In the genomic region with DNA sequence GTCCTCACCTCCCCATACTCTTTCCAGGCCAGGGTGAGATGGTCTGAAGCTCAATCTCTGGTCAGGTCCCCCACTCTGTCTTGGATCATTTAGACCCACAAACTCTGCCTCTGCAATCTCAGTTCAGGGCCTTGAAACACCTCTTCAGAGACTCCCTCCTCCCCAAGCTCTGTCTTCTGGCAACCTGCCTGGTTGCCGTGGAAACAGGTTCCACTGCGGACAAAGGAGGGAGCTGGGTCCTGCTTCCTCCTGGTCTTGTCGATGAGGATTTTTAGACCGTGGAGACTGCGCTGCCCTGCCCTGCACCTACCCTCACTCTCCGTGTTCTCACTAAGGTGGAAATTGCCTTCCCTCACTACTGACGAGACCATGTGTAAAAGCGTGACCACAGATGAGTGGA, we compare ENCODE assay signal across 2 cellular contexts.
TF ChIP-seq lines count a peak whose summit lies in the region.

A gene with protein sequence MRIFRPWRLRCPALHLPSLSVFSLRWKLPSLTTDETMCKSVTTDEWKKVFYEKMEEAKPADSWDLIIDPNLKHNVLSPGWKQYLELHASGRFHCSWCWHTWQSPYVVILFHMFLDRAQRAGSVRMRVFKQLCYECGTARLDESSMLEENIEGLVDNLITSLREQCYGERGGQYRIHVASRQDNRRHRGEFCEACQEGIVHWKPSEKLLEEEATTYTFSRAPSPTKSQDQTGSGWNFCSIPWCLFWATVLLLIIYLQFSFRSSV (plus strand): TSS at position 232 of the 400 bp plus-strand sequence. CDS start 30 bp downstream, at position 262.

TF ChIP-seq in GM23338, 12 proteins besides CTCF, POLR2A, EP300 and RAD21 (continued from another document and continues in another):
- TF ChIP-seq, protein P1, sequence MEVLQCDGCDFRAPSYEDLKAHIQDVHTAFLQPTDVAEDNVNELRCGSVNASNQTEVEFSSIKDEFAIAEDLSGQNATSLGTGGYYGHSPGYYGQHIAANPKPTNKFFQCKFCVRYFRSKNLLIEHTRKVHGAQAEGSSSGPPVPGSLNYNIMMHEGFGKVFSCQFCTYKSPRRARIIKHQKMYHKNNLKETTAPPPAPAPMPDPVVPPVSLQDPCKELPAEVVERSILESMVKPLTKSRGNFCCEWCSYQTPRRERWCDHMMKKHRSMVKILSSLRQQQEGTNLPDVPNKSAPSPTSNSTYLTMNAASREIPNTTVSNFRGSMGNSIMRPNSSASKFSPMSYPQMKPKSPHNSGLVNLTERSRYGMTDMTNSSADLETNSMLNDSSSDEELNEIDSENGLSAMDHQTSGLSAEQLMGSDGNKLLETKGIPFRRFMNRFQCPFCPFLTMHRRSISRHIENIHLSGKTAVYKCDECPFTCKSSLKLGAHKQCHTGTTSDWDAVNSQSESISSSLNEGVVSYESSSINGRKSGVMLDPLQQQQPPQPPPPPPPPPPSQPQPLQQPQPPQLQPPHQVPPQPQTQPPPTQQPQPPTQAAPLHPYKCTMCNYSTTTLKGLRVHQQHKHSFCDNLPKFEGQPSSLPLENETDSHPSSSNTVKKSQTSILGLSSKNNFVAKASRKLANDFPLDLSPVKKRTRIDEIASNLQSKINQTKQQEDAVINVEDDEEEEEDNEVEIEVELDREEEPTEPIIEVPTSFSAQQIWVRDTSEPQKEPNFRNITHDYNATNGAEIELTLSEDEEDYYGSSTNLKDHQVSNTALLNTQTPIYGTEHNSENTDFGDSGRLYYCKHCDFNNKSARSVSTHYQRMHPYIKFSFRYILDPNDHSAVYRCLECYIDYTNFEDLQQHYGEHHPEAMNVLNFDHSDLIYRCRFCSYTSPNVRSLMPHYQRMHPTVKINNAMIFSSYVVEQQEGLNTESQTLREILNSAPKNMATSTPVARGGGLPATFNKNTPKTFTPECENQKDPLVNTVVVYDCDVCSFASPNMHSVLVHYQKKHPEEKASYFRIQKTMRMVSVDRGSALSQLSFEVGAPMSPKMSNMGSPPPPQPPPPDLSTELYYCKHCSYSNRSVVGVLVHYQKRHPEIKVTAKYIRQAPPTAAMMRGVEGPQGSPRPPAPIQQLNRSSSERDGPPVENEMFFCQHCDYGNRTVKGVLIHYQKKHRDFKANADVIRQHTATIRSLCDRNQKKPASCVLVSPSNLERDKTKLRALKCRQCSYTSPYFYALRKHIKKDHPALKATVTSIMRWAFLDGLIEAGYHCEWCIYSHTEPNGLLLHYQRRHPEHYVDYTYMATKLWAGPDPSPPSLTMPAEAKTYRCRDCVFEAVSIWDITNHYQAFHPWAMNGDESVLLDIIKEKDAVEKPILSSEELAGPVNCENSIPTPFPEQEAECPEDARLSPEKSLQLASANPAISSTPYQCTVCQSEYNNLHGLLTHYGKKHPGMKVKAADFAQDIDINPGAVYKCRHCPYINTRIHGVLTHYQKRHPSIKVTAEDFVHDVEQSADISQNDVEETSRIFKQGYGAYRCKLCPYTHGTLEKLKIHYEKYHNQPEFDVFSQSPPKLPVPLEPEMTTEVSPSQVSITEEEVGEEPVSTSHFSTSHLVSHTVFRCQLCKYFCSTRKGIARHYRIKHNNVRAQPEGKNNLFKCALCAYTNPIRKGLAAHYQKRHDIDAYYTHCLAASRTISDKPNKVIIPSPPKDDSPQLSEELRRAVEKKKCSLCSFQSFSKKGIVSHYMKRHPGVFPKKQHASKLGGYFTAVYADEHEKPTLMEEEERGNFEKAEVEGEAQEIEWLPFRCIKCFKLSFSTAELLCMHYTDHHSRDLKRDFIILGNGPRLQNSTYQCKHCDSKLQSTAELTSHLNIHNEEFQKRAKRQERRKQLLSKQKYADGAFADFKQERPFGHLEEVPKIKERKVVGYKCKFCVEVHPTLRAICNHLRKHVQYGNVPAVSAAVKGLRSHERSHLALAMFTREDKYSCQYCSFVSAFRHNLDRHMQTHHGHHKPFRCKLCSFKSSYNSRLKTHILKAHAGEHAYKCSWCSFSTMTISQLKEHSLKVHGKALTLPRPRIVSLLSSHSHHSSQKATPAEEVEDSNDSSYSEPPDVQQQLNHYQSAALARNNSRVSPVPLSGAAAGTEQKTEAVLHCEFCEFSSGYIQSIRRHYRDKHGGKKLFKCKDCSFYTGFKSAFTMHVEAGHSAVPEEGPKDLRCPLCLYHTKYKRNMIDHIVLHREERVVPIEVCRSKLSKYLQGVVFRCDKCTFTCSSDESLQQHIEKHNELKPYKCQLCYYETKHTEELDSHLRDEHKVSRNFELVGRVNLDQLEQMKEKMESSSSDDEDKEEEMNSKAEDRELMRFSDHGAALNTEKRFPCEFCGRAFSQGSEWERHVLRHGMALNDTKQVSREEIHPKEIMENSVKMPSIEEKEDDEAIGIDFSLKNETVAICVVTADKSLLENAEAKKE (CRISPR knock-in tag; IDR thresholded peaks at IDR 0.05): no peak
- no peak for TF ChIP-seq ZNF114 (CRISPR knock-in tag; IDR thresholded peaks at IDR 0.05)
- TF ChIP-seq EZH2phosphoT487 (IDR thresholded peaks at IDR 0.05; ENCODE audit: unreplicated experiment): no peak
- TF ChIP-seq CREB1 (CRISPR knock-in tag; IDR thresholded peaks at IDR 0.05; ENCODE audit: low read depth): no peak
- no peak for TF ChIP-seq EZH2 (IDR thresholded peaks at IDR 0.05; ENCODE audit: low read depth, unreplicated experiment)
- no peak for TF ChIP-seq JUNB (IDR thresholded peaks at IDR 0.05; ENCODE audit: unreplicated experiment)
- TF ChIP-seq STAT1 (IDR thresholded peaks at IDR 0.05; ENCODE audit: unreplicated experiment): no peak
- TF ChIP-seq, protein P2, sequence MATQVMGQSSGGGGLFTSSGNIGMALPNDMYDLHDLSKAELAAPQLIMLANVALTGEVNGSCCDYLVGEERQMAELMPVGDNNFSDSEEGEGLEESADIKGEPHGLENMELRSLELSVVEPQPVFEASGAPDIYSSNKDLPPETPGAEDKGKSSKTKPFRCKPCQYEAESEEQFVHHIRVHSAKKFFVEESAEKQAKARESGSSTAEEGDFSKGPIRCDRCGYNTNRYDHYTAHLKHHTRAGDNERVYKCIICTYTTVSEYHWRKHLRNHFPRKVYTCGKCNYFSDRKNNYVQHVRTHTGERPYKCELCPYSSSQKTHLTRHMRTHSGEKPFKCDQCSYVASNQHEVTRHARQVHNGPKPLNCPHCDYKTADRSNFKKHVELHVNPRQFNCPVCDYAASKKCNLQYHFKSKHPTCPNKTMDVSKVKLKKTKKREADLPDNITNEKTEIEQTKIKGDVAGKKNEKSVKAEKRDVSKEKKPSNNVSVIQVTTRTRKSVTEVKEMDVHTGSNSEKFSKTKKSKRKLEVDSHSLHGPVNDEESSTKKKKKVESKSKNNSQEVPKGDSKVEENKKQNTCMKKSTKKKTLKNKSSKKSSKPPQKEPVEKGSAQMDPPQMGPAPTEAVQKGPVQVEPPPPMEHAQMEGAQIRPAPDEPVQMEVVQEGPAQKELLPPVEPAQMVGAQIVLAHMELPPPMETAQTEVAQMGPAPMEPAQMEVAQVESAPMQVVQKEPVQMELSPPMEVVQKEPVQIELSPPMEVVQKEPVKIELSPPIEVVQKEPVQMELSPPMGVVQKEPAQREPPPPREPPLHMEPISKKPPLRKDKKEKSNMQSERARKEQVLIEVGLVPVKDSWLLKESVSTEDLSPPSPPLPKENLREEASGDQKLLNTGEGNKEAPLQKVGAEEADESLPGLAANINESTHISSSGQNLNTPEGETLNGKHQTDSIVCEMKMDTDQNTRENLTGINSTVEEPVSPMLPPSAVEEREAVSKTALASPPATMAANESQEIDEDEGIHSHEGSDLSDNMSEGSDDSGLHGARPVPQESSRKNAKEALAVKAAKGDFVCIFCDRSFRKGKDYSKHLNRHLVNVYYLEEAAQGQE (IDR thresholded peaks at IDR 0.05; ENCODE audit: unreplicated experiment): no peak

TF ChIP-seq in WTC11, 78 proteins besides CTCF, POLR2A, EP300 and RAD21 (continued from another document):
- TF ChIP-seq, protein P3, sequence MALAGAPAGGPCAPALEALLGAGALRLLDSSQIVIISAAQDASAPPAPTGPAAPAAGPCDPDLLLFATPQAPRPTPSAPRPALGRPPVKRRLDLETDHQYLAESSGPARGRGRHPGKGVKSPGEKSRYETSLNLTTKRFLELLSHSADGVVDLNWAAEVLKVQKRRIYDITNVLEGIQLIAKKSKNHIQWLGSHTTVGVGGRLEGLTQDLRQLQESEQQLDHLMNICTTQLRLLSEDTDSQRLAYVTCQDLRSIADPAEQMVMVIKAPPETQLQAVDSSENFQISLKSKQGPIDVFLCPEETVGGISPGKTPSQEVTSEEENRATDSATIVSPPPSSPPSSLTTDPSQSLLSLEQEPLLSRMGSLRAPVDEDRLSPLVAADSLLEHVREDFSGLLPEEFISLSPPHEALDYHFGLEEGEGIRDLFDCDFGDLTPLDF (CRISPR knock-in tag; IDR thresholded peaks at IDR 0.05): no peak
- TF ChIP-seq E2F5 (CRISPR knock-in tag; IDR thresholded peaks at IDR 0.05) (no peak), ZNF396 (CRISPR knock-in tag; IDR thresholded peaks at IDR 0.05; ENCODE audit: borderline replicate concordance) (no peak), OVOL2 (CRISPR knock-in tag; IDR thresholded peaks at IDR 0.05; ENCODE audit: borderline replicate concordance) (no peak), PRRX2 (CRISPR knock-in tag; IDR thresholded peaks at IDR 0.05) (no peak)
- TF ChIP-seq, protein P4, sequence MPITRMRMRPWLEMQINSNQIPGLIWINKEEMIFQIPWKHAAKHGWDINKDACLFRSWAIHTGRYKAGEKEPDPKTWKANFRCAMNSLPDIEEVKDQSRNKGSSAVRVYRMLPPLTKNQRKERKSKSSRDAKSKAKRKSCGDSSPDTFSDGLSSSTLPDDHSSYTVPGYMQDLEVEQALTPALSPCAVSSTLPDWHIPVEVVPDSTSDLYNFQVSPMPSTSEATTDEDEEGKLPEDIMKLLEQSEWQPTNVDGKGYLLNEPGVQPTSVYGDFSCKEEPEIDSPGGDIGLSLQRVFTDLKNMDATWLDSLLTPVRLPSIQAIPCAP (CRISPR knock-in tag; IDR thresholded peaks at IDR 0.05): no peak
